1 cellular context compared by ENCODE assay signal in genomic region chr16:77675464-77676324, GRCh38.
TF ChIP-seq lines count a peak whose summit lies in the region.

No MANE protein-coding gene starts in this region.

TF ChIP-seq in HepG2, 621 proteins besides CTCF, POLR2A, EP300 and RAD21 (continued from another document and continues in another):
- TF ChIP-seq KDM3A (CRISPR knock-in tag; IDR thresholded peaks at IDR 0.05; ENCODE audit: low read depth) (0 out of 2 replicates have a peak, but pooled peaks have one; percentile 43), ETS1 (CRISPR knock-in tag; IDR thresholded peaks at IDR 0.05) (no peak), ZNF747 (CRISPR knock-in tag; IDR thresholded peaks at IDR 0.05; ENCODE audit: borderline replicate concordance) (no peak), ZNF232 (CRISPR knock-in tag; IDR thresholded peaks at IDR 0.05; ENCODE audit: borderline replicate concordance) (no peak), PLRG1 (conservative IDR thresholded peaks at IDR 0.05) (no peak), SP140L (CRISPR knock-in tag; IDR thresholded peaks at IDR 0.05; ENCODE audit: borderline replicate concordance) (no peak), ELF3 (CRISPR knock-in tag; IDR thresholded peaks at IDR 0.05) (0 out of 2 replicates have a peak, but pooled peaks have one; percentile 24), ZNF3 (CRISPR knock-in tag; IDR thresholded peaks at IDR 0.05) (no peak), PAXIP1 (CRISPR knock-in tag; conservative IDR thresholded peaks at IDR 0.05) (no peak), RFX5 (IDR thresholded peaks at IDR 0.05; ENCODE audit: low read depth, low read length) (no peak), ZKSCAN8 (CRISPR knock-in tag; IDR thresholded peaks at IDR 0.05; ENCODE audit: borderline replicate concordance) (no peak), E2F5 (CRISPR knock-in tag; conservative IDR thresholded peaks at IDR 0.05) (no peak), TEAD3 (CRISPR knock-in tag; optimal IDR thresholded peaks at IDR 0.05; ENCODE audit: borderline replicate concordance) (no peak), ZNF558 (CRISPR knock-in tag; IDR thresholded peaks at IDR 0.05; ENCODE audit: borderline replicate concordance) (no peak), GTF2F1 (IDR thresholded peaks at IDR 0.05; ENCODE audit: low read length) (no peak), ZNF264 (CRISPR knock-in tag; IDR thresholded peaks at IDR 0.05) (no peak), NONO (IDR thresholded peaks at IDR 0.05) (no peak), NONO (CRISPR knock-in tag; conservative IDR thresholded peaks at IDR 0.05) (peak; percentile 46; the same call in 1 of the 2 replicates), GATAD1 (CRISPR knock-in tag; IDR thresholded peaks at IDR 0.05) (0 out of 2 replicates have a peak, but pooled peaks have one; percentile 31), RNF2 (conservative IDR thresholded peaks at IDR 0.05; ENCODE audit: low read depth) (no peak), ETV6 (CRISPR knock-in tag; conservative IDR thresholded peaks at IDR 0.05) (no peak), HNF1B (CRISPR knock-in tag; IDR thresholded peaks at IDR 0.05) (peak; percentile 56; the same call in 1 of the 2 replicates), ARNT (IDR thresholded peaks at IDR 0.05) (no peak), DR1 (CRISPR knock-in tag; IDR thresholded peaks at IDR 0.05) (no peak), ZFP62 (CRISPR knock-in tag; IDR thresholded peaks at IDR 0.05) (no peak), PAWR (CRISPR knock-in tag; IDR thresholded peaks at IDR 0.05; ENCODE audit: borderline replicate concordance) (no peak), TBL1XR1 (IDR thresholded peaks at IDR 0.05; ENCODE audit: borderline replicate concordance, low read length, partially characterized antibody) (no peak), UBTF (CRISPR knock-in tag; IDR thresholded peaks at IDR 0.05) (no peak), ZNF121 (CRISPR knock-in tag; IDR thresholded peaks at IDR 0.05) (no peak), JUNB (CRISPR knock-in tag; IDR thresholded peaks at IDR 0.05; ENCODE audit: borderline replicate concordance) (no peak), MEIS1 (CRISPR knock-in tag; IDR thresholded peaks at IDR 0.05; ENCODE audit: borderline replicate concordance) (0 out of 2 replicates have a peak, but pooled peaks have one; percentile 37), ZUFSP (CRISPR knock-in tag; IDR thresholded peaks at IDR 0.05; ENCODE audit: borderline replicate concordance) (no peak), ZNF792 (CRISPR knock-in tag; IDR thresholded peaks at IDR 0.05) (peak; percentile 66; the same call in 1 of the 2 replicates), KLF9 (CRISPR knock-in tag; IDR thresholded peaks at IDR 0.05; ENCODE audit: low read depth) (no peak), MIXL1 (CRISPR knock-in tag; IDR thresholded peaks at IDR 0.05) (peak; percentile 57; the same call in 1 of the 2 replicates), CAMTA2 (CRISPR knock-in tag; IDR thresholded peaks at IDR 0.05; ENCODE audit: borderline replicate concordance) (no peak), SYNCRIP (IDR thresholded peaks at IDR 0.05; ENCODE audit: insufficient read depth, low read depth, low read length) (no peak), SMAD1 (CRISPR knock-in tag; IDR thresholded peaks at IDR 0.05; ENCODE audit: borderline replicate concordance, low read depth) (no peak), THYN1 (CRISPR knock-in tag; IDR thresholded peaks at IDR 0.05; ENCODE audit: borderline replicate concordance, low read depth) (no peak), ETV5 (CRISPR knock-in tag; IDR thresholded peaks at IDR 0.05; ENCODE audit: borderline replicate concordance) (peak; percentile 18; the same call in 1 of the 2 replicates), ZNF776 (CRISPR knock-in tag; IDR thresholded peaks at IDR 0.05) (no peak), KLF16 (CRISPR knock-in tag; IDR thresholded peaks at IDR 0.05) (0 out of 4 replicates have a peak, but pooled peaks of 1 of the 2 experiments have one; percentile 47), MEIS2 (CRISPR knock-in tag; IDR thresholded peaks at IDR 0.05) (no peak), ZBTB3 (CRISPR knock-in tag; IDR thresholded peaks at IDR 0.05; ENCODE audit: borderline replicate concordance, low read depth) (no peak), ZNF891 (CRISPR knock-in tag; IDR thresholded peaks at IDR 0.05) (no peak), ZNF317 (CRISPR knock-in tag; IDR thresholded peaks at IDR 0.05) (no peak), HNF4A (CRISPR knock-in tag; IDR thresholded peaks at IDR 0.05) (no peak), MATR3 (CRISPR knock-in tag; IDR thresholded peaks at IDR 0.05) (no peak), KAT8 (CRISPR knock-in tag; IDR thresholded peaks at IDR 0.05) (peak; percentile 46; the same call in 1 of the 2 replicates), ZNF761 (CRISPR knock-in tag; conservative IDR thresholded peaks at IDR 0.05) (no peak)
- TF ChIP-seq, protein P1, sequence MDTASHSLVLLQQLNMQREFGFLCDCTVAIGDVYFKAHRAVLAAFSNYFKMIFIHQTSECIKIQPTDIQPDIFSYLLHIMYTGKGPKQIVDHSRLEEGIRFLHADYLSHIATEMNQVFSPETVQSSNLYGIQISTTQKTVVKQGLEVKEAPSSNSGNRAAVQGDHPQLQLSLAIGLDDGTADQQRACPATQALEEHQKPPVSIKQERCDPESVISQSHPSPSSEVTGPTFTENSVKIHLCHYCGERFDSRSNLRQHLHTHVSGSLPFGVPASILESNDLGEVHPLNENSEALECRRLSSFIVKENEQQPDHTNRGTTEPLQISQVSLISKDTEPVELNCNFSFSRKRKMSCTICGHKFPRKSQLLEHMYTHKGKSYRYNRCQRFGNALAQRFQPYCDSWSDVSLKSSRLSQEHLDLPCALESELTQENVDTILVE (CRISPR knock-in tag; IDR thresholded peaks at IDR 0.05), result peak; percentile 51; the same call in 1 of the 2 replicates
- TF ChIP-seq, protein P2, sequence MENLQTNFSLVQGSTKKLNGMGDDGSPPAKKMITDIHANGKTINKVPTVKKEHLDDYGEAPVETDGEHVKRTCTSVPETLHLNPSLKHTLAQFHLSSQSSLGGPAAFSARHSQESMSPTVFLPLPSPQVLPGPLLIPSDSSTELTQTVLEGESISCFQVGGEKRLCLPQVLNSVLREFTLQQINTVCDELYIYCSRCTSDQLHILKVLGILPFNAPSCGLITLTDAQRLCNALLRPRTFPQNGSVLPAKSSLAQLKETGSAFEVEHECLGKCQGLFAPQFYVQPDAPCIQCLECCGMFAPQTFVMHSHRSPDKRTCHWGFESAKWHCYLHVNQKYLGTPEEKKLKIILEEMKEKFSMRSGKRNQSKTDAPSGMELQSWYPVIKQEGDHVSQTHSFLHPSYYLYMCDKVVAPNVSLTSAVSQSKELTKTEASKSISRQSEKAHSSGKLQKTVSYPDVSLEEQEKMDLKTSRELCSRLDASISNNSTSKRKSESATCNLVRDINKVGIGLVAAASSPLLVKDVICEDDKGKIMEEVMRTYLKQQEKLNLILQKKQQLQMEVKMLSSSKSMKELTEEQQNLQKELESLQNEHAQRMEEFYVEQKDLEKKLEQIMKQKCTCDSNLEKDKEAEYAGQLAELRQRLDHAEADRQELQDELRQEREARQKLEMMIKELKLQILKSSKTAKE (CRISPR knock-in tag; IDR thresholded peaks at IDR 0.05; ENCODE audit: borderline replicate concordance), result no peak
- TF ChIP-seq, protein P3, sequence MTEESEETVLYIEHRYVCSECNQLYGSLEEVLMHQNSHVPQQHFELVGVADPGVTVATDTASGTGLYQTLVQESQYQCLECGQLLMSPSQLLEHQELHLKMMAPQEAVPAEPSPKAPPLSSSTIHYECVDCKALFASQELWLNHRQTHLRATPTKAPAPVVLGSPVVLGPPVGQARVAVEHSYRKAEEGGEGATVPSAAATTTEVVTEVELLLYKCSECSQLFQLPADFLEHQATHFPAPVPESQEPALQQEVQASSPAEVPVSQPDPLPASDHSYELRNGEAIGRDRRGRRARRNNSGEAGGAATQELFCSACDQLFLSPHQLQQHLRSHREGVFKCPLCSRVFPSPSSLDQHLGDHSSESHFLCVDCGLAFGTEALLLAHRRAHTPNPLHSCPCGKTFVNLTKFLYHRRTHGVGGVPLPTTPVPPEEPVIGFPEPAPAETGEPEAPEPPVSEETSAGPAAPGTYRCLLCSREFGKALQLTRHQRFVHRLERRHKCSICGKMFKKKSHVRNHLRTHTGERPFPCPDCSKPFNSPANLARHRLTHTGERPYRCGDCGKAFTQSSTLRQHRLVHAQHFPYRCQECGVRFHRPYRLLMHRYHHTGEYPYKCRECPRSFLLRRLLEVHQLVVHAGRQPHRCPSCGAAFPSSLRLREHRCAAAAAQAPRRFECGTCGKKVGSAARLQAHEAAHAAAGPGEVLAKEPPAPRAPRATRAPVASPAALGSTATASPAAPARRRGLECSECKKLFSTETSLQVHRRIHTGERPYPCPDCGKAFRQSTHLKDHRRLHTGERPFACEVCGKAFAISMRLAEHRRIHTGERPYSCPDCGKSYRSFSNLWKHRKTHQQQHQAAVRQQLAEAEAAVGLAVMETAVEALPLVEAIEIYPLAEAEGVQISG (CRISPR knock-in tag; IDR thresholded peaks at IDR 0.05), result no peak
